1 cellular context compared by ENCODE assay signal in genomic region chr10:77506517-77506916, GRCh38.
TF ChIP-seq lines count a peak whose summit lies in the region.

No MANE protein-coding gene starts in this region.

TF ChIP-seq in K562, 482 proteins besides CTCF, POLR2A, EP300 and RAD21:
- TF ChIP-seq NFATC3 (IDR thresholded peaks at IDR 0.05), result no peak
- TF ChIP-seq OTX1 (CRISPR knock-in tag; IDR thresholded peaks at IDR 0.05), result 0 out of 2 replicates have a peak, but pooled peaks have one; percentile 24
